ENCODE assay signal across 1 cellular context in genomic region chr2:173584676-173585453, GRCh38.
TF ChIP-seq lines count a peak whose summit lies in the region.

No MANE protein-coding gene starts in this region.

TF ChIP-seq in K562, 482 proteins besides CTCF, POLR2A, EP300 and RAD21 (continued from another document):
- no peak for TF ChIP-seq RREB1 (CRISPR knock-in tag; IDR thresholded peaks at IDR 0.05)
- TF ChIP-seq ZNF23 (CRISPR knock-in tag; IDR thresholded peaks at IDR 0.05) = no peak
- no peak for TF ChIP-seq PHF21A (IDR thresholded peaks at IDR 0.05; ENCODE audit: borderline replicate concordance, low read depth)
- TF ChIP-seq HINFP (tag; conservative IDR thresholded peaks at IDR 0.05; ENCODE audit: low read depth) = no peak
- no peak for TF ChIP-seq GATAD2B (IDR thresholded peaks at IDR 0.05; ENCODE audit: borderline replicate concordance)
- no peak for TF ChIP-seq ZNF655 (CRISPR knock-in tag; IDR thresholded peaks at IDR 0.05)
- TF ChIP-seq ZBTB11 (CRISPR knock-in tag; IDR thresholded peaks at IDR 0.05) = no peak
- no peak for TF ChIP-seq MLX (CRISPR knock-in tag; conservative IDR thresholded peaks at IDR 0.05)
- no peak for TF ChIP-seq XRCC3 (IDR thresholded peaks at IDR 0.05)
- TF ChIP-seq FOXP1 (CRISPR knock-in tag; IDR thresholded peaks at IDR 0.05) = no peak
- no peak for TF ChIP-seq CREBBP (IDR thresholded peaks at IDR 0.05; ENCODE audit: low read depth, low read length)
- peak; percentile 19; the same call in 1 of the 2 replicates for TF ChIP-seq VEZF1 (CRISPR knock-in tag; IDR thresholded peaks at IDR 0.05)
- no peak for TF ChIP-seq RHOXF2B (CRISPR knock-in tag; conservative IDR thresholded peaks at IDR 0.05)
- TF ChIP-seq ZNF740 (CRISPR knock-in tag; IDR thresholded peaks at IDR 0.05) = no peak
- no peak for TF ChIP-seq ZNF740 (tag; IDR thresholded peaks at IDR 0.05)
- no peak for TF ChIP-seq BRD4 (IDR thresholded peaks at IDR 0.05)
- TF ChIP-seq CEBPZ (IDR thresholded peaks at IDR 0.05; ENCODE audit: borderline replicate concordance, low read depth, low read length) = no peak
- no peak for TF ChIP-seq RNF2 (IDR thresholded peaks at IDR 0.05)
- TF ChIP-seq FOS (IDR thresholded peaks at IDR 0.05; ENCODE audit: extremely low read depth, insufficient read length) = no peak
- no peak for TF ChIP-seq RBM15 (IDR thresholded peaks at IDR 0.05; ENCODE audit: insufficient read depth, low read length)
- no peak for TF ChIP-seq HDAC1 (IDR thresholded peaks at IDR 0.05)
- TF ChIP-seq PKNOX1 (IDR thresholded peaks at IDR 0.05) = peak; percentile 95
- no peak for TF ChIP-seq ZNF124 (CRISPR knock-in tag; IDR thresholded peaks at IDR 0.05)
- TF ChIP-seq PBX2 (CRISPR knock-in tag; IDR thresholded peaks at IDR 0.05; ENCODE audit: low read depth) = no peak
- peak; percentile 84 for TF ChIP-seq PBX2 (tag; conservative IDR thresholded peaks at IDR 0.05; ENCODE audit: low read depth)
- 0 out of 2 replicates have a peak, but pooled peaks have one; percentile 19 for TF ChIP-seq USF2 (CRISPR knock-in tag; IDR thresholded peaks at IDR 0.05)
- no peak for TF ChIP-seq ZNF24 (IDR thresholded peaks at IDR 0.05)
- TF ChIP-seq ZFP36 (IDR thresholded peaks at IDR 0.05; ENCODE audit: low read depth, low read length, partially characterized antibody) = no peak
- TF ChIP-seq KLF10 (CRISPR knock-in tag; IDR thresholded peaks at IDR 0.05) = no peak
TF ChIP-seq in K562: peak in this region for 5.
